22 cellular contexts compared by ENCODE assay signal in the genomic region with DNA sequence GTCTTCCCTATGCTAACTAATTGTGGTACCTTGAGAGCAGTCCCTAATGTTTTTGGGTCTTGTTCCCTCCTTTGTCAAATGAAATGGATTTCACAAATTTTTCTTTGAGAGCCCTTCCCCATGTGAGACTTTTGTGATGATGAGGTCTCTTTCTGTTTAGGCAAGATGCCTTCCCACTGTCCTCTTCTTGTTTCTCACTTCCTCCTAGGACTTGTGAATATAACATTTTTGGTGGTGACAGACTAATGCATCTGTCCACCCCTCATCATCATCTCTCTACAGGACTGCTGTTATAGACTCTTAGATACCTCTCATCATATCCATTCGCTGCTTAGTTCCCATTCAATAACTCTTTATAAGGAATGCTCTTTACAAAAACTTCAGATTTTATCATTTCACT. TPM values are rescaled to one million over a fixed set of nuclear protein-coding genes. Genes with fewer than 3 reads are reported as not detected.
DNase-seq lines count a peak whose midpoint lies in the region; ATAC-seq and TF ChIP-seq lines count a peak whose summit lies in the region.
"Had no signal": no experiment of that assay in that cellular context is flagged by ENCODE, and none has a peak within 500 bp of the region (broad histone marks: within the 10 kb centered on the region; RNA-seq: fewer than 3 reads in every experiment).

No MANE protein-coding gene starts in this region.

- intact Hi-C loops in thyroid gland (cut with DNase I) (no loop called here), sigmoid colon (cut with DNase I) (no loop called here)

- no peak overlapping the region for H3K4me3 ChIP-seq in thyroid gland (replicated peaks in 1 of 3)
- H3K4me3 ChIP-seq in sigmoid colon = no peak overlapping the region
- H3K4me3 ChIP-seq: gastroesophageal sphincter, right lobe of liver had no signal

- WGBS in thyroid gland, 2 donors = 91 to 98% methylated on average over 1 of the region's 1 CpG
- 77 to 93% methylated on average over 1 of the region's 1 CpG for WGBS in sigmoid colon, 2 donors

- TF ChIP-seq POLR2A in thyroid gland (IDR thresholded peaks at IDR 0.05) = no peak
- TF ChIP-seq POLR2A in sigmoid colon (IDR thresholded peaks at IDR 0.05) = no peak

- TF ChIP-seq EP300 in sigmoid colon (IDR thresholded peaks at IDR 0.05) = no peak

- DNase-seq in AG20443 (ENCODE audit: low spot score) (no peak), thyroid gland (no peak), sigmoid colon (no peak), RKO (ENCODE audit: low spot score) (no peak)
- DNase-seq: activated naive CD4-positive, alpha-beta T cell treated with Interleukin-2 at 50 U/mL for 16 hours; aorta; CD4-positive, CD25-positive, alpha-beta regulatory T cell; cerebellar nuclear complex; GDM1; naive thymus-derived CD4-positive, alpha-beta T cell; NCI-H1105 treated with DMSO at 0.1 percent for 48 hours; NCI-H524; right lobe of liver; stimulated activated naive B cell treated with anti-CD40 and anti-IgM and Interleukin-4, amounts not matched to agents 10 μg/mL and 1 μg/mL and 100 μg/mL, for 72 hours had no signal

- H3K27me3 ChIP-seq in thyroid gland = no peaks in the 10 kb centered on the region
- H3K27me3 ChIP-seq in sigmoid colon = no peaks in the 10 kb centered on the region
- H3K27me3 ChIP-seq: gastroesophageal sphincter, right lobe of liver had no signal

- TF ChIP-seq CTCF in thyroid gland (IDR thresholded peaks at IDR 0.05) (no peak), sigmoid colon (IDR thresholded peaks at IDR 0.05) (no peak)

- H3K27ac ChIP-seq in thyroid gland = no peak overlapping the region
- H3K27ac ChIP-seq in sigmoid colon = no peak overlapping the region
- H3K27ac ChIP-seq: gastroesophageal sphincter, right lobe of liver, VCaP had no signal

- H3K9me3 ChIP-seq in thyroid gland (no peaks in the 10 kb centered on the region), sigmoid colon (peaks cover 0 to 3% (median 0%) of the 10 kb centered on the region in 4 donors)
- H3K9me3 ChIP-seq: right lobe of liver had no signal

- ATAC-seq in GM18498 (IDR thresholded peaks at IDR 0.05; ENCODE audit: unreplicated experiment) = peak; percentile 65
- peak; percentile 79 for ATAC-seq in GM19455 (IDR thresholded peaks at IDR 0.05; ENCODE audit: unreplicated experiment)
- peak; percentile 63 for ATAC-seq in HG02798 (IDR thresholded peaks at IDR 0.05; ENCODE audit: poor library complexity, unreplicated experiment)
- peak; percentile 55 for ATAC-seq in HG03565 (IDR thresholded peaks at IDR 0.05; ENCODE audit: unreplicated experiment)
- ATAC-seq: esophagus mucosa; gastroesophageal sphincter; naive thymus-derived CD4-positive, alpha-beta T cell; right lobe of liver; Right ventricle myocardium inferior; stimulated activated naive B cell treated with anti-CD40 and anti-IgM and Interleukin-4, amounts not matched to agents 10 μg/mL and 1 μg/mL and 100 μg/mL, for 72 hours had no signal

- no peaks in the 10 kb centered on the region for H3K36me3 ChIP-seq in thyroid gland
- H3K36me3 ChIP-seq in sigmoid colon = no peaks in the 10 kb centered on the region
- H3K36me3 ChIP-seq: gastroesophageal sphincter, right lobe of liver had no signal

- H3K4me1 ChIP-seq in thyroid gland (no peaks in the 10 kb centered on the region), sigmoid colon (no peaks in the 10 kb centered on the region)
- H3K4me1 ChIP-seq: gastroesophageal sphincter, right lobe of liver had no signal

RNA-seq across cellular contexts. Expression of gene ANK2, which starts 8.7 kb away (rescaled TPM):
- total RNA-seq in thyroid gland (10 to 100 TPM; 25.9 to 64.4 (median 55.4) TPM), sigmoid colon (100 to 1,000 TPM in 1 of 4 donors, 10 to 100 TPM in 3; 69.8 to 141 (median 81.6) TPM)
- 10 to 100 TPM in 1 of 3 donors, 1 to 10 TPM in 2; 1.4 to 12.4 (median 6.0) TPM for polyA plus RNA-seq in sigmoid colon
- total RNA-seq: CD4-positive, CD25-positive, alpha-beta regulatory T cell had no signal
- polyA plus RNA-seq: CD4-positive, CD25-positive, alpha-beta regulatory T cell; naive thymus-derived CD4-positive, alpha-beta T cell had no signal
